In genomic region chr1:90000934-90001676, GRCh38 we compare ENCODE assay signal across 1 cellular context.
TF ChIP-seq lines count a peak whose summit lies in the region.

No MANE protein-coding gene starts in this region.

TF ChIP-seq in H1, 55 proteins besides CTCF, POLR2A, EP300 and RAD21 (continued from another document):
- TF ChIP-seq ATF2 (IDR thresholded peaks at IDR 0.05; ENCODE audit: low read length) = no peak
